10 cellular contexts compared by ENCODE assay signal in the genomic region with DNA sequence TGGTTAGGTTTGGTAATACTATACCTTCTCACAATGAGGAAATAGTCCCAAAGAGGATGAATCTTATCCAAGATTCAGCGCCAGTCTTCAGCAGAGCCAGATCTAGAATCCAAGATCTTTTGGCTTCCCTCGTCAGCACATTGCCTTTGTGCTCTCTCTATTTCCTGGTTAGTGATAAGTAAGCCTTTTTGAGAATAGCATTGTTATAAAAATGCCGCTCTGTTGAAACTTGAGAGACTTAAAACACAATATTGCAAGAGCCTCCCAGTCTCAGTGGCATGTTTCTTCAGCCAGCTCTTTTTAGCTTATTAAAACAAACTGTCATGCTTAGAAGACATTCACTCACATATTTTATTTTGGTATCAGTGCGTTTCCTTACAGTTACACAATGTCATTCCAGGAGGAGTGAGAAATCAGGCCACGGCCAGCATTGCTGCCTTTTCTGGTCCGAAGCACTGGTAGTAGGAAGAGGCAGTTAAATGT.
A peak's percentile ranks its signal among the peaks of the same experiment; 100 is the strongest.
DNase-seq lines count a peak whose midpoint lies in the region; ATAC-seq and TF ChIP-seq lines count a peak whose summit lies in the region.
"Had no signal": no experiment of that assay in that cellular context is flagged by ENCODE, and none has a peak within 500 bp of the region (broad histone marks: within the 10 kb centered on the region; RNA-seq: fewer than 3 reads in every experiment).

No MANE protein-coding gene starts in this region.

- no peaks in the 10 kb centered on the region for H3K9me2 ChIP-seq in Loucy (replicated peaks; ENCODE audit: low read depth, low read length)

- TF ChIP-seq CTCF in Loucy (conservative IDR thresholded peaks at IDR 0.05; ENCODE audit: low read length): no peak
- no peak for TF ChIP-seq CTCF in epithelial cell of esophagus (IDR thresholded peaks at IDR 0.05; ENCODE audit: insufficient read depth, low read depth, low read length, missing control alignments)
- no peak for TF ChIP-seq CTCF in A673 (conservative IDR thresholded peaks at IDR 0.05; ENCODE audit: low read depth, low read length)

- peaks cover 97% of the 10 kb centered on the region for H3K79me2 ChIP-seq in Loucy (ENCODE audit: insufficient read depth, low read length)

- CTCF ChIA-PET in A673 (lab: Charles Lee): no interaction called here

- BruUV-seq in A673 (replicated peaks; lab: Mats Ljungman, UMichigan): no TSS peak

- intact Hi-C loops in A673 (cut with micrococcal nuclease; ENCODE audit: unreplicated experiment): no loop called here
- intact Hi-C loops in activated CD4-positive, alpha-beta T cell treated with anti-CD3 and anti-CD28 coated beads, Interleukin-2, amount 10 ng/mL, durations not matched to agents 24 days and 14 days (cut with micrococcal nuclease): no loop called here

- POLR2A ChIA-PET in A673 (lab: Charles Lee; ENCODE audit: low non-redundant PET): no interaction called here

- H3K4me3 Mint-ChIP-seq in T-helper 17 cell: no peak overlapping the region
- H3K4me3 Mint-ChIP-seq in activated CD4-positive, alpha-beta T cell treated with anti-CD3 and anti-CD28 coated beads, Interleukin-2, amount 10 ng/mL, durations not matched to agents 24 days and 14 days: no peak overlapping the region
- H3K4me3 Mint-ChIP-seq: naive B cell had no signal

- H3K27me3 ChIP-seq in Loucy (ENCODE audit: insufficient read depth, low read length, poor library complexity, severe bottlenecking) (no peaks in the 10 kb centered on the region), A673 (replicated peaks; ENCODE audit: insufficient read depth, low read depth, low read length, poor library complexity) (no peaks in the 10 kb centered on the region)

- no peak overlapping the region for H2AFZ ChIP-seq in Loucy (ENCODE audit: low read length)

- H3K4me1 ChIP-seq in Loucy (ENCODE audit: insufficient read depth, low read length, poor library complexity, severe bottlenecking): peaks cover 46% of the 10 kb centered on the region
- H3K4me1 ChIP-seq in A673 (ENCODE audit: insufficient read depth, low read length, poor library complexity, severe bottlenecking): peaks cover 35% of the 10 kb centered on the region

- peaks cover 93% of the 10 kb centered on the region for H4K20me1 ChIP-seq in Loucy (ENCODE audit: insufficient read depth, low read length, poor library complexity, severe bottlenecking)

- H3K27ac Mint-ChIP-seq in T-helper 17 cell: no peak overlapping the region
- H3K27ac Mint-ChIP-seq in activated CD4-positive, alpha-beta T cell treated with anti-CD3 and anti-CD28 coated beads, Interleukin-2, amount 10 ng/mL, durations not matched to agents 24 days and 14 days: no peak overlapping the region

- peaks cover 2% of the 10 kb centered on the region; the same call in 1 of the 2 replicates for H3K36me3 ChIP-seq in Loucy (ENCODE audit: insufficient read depth, low read length)
- H3K36me3 ChIP-seq in A673 (ENCODE audit: insufficient read depth, low read length, poor library complexity, severe bottlenecking): no peaks in the 10 kb centered on the region

- H3K4me1 Mint-ChIP-seq in T-helper 17 cell: peaks cover 38% of the 10 kb centered on the region
- H3K4me1 Mint-ChIP-seq in activated CD4-positive, alpha-beta T cell treated with anti-CD3 and anti-CD28 coated beads, Interleukin-2, amount 10 ng/mL, durations not matched to agents 24 days and 14 days: peaks cover 27% of the 10 kb centered on the region

- peak overlapping the region; percentile 73 for H3K27ac ChIP-seq in temporal lobe (ENCODE audit: low read depth, low read length)
- no peak overlapping the region for H3K27ac ChIP-seq in A673 (ENCODE audit: low read depth, low read length, poor library complexity, severe bottlenecking)

- H3K9me3 ChIP-seq in Loucy (ENCODE audit: insufficient read depth, low read depth, low read length): no peaks in the 10 kb centered on the region
- no peaks in the 10 kb centered on the region for H3K9me3 ChIP-seq in A673 (ENCODE audit: low read depth, low read length, poor library complexity, severe bottlenecking)
- no peaks in the 10 kb centered on the region for H3K9me3 ChIP-seq in T-helper 17 cell (ENCODE audit: control insufficient read depth, low read length, poor library complexity, severe bottlenecking)

- DNase-seq in epithelial cell of esophagus (ENCODE audit: low read depth) (peak; percentile 70), medulla oblongata (ENCODE audit: extremely low spot score) (peak; percentile 64), A673 (ENCODE audit: low spot score) (no peak), T-helper 17 cell (no peak), NCI-H2107 (lab: John Stamatoyannopoulos, UW) (no peak)
- DNase-seq in activated CD4-positive, alpha-beta T cell treated with anti-CD3 and anti-CD28 coated beads, Interleukin-2, amount 10 ng/mL, durations not matched to agents 24 days and 14 days: no peak
- DNase-seq: naive B cell, NCI-H510A had no signal

- no peak overlapping the region for H3K4me3 ChIP-seq in Loucy (ENCODE audit: low read length, poor library complexity, severe bottlenecking)
- H3K4me3 ChIP-seq in epithelial cell of esophagus (ENCODE audit: low read length): no peak overlapping the region
- no peak overlapping the region for H3K4me3 ChIP-seq in A673 (ENCODE audit: low read depth, low read length, poor library complexity, severe bottlenecking)

- H3K27me3 Mint-ChIP-seq in T-helper 17 cell: no peaks in the 10 kb centered on the region
- H3K27me3 Mint-ChIP-seq in activated CD4-positive, alpha-beta T cell treated with anti-CD3 and anti-CD28 coated beads, Interleukin-2, amount 10 ng/mL, durations not matched to agents 24 days and 14 days: no peaks in the 10 kb centered on the region
- H3K27me3 Mint-ChIP-seq: naive B cell had no signal

- no peak for ATAC-seq in T-helper 17 cell

- H3K36me3 Mint-ChIP-seq in T-helper 17 cell (ENCODE audit: low read depth): peaks cover 2% of the 10 kb centered on the region
- peaks cover 18% of the 10 kb centered on the region for H3K36me3 Mint-ChIP-seq in activated CD4-positive, alpha-beta T cell treated with anti-CD3 and anti-CD28 coated beads, Interleukin-2, amount 10 ng/mL, durations not matched to agents 24 days and 14 days (ENCODE audit: low read depth)
- H3K36me3 Mint-ChIP-seq: naive B cell had no signal

- H3K4me2 ChIP-seq in Loucy (ENCODE audit: low read depth, low read length, poor library complexity, severe bottlenecking): peak overlapping the region; percentile 54

- H3K9ac ChIP-seq in Loucy (ENCODE audit: low read depth, low read length, poor library complexity, severe bottlenecking): no peak overlapping the region

- H3F3A ChIP-seq in Loucy (ENCODE audit: low read depth): no peaks in the 10 kb centered on the region

- no peaks in the 10 kb centered on the region for H3K9me3 Mint-ChIP-seq in activated CD4-positive, alpha-beta T cell treated with anti-CD3 and anti-CD28 coated beads, Interleukin-2, amount 10 ng/mL, durations not matched to agents 24 days and 14 days
- H3K9me3 Mint-ChIP-seq: naive B cell had no signal

Comparison
In these comparisons a context has a peak if more than half of its experiments do, and no peak if none do; other contexts are left out.
1. DNase-seq: peak in epithelial cell of esophagus (single experiment) and medulla oblongata (single experiment); none in A673 (single experiment), T-helper 17 cell (0 of 3), activated CD4-positive, alpha-beta T cell treated with anti-CD3 and anti-CD28 coated beads, Interleukin-2, amount 10 ng/mL, durations not matched to agents 24 days and 14 days (single experiment) and NCI-H2107 (single experiment).